In genomic region chr3:168139947-168140346, GRCh38 we compare ENCODE assay signal across 32 cellular contexts.
"Had no signal": no experiment of that assay in that cellular context is flagged by ENCODE, and none has a peak within 500 bp of the region (broad histone marks: within the 10 kb centered on the region; RNA-seq: fewer than 3 reads in every experiment).

No MANE protein-coding gene starts in this region.

- H3K36me3 Mint-ChIP-seq: activated CD4-positive, alpha-beta memory T cell treated with anti-CD3 and anti-CD28 coated beads for 36 hours; activated naive CD8-positive, alpha-beta T cell treated with anti-CD3 and anti-CD28 coated beads for 36 hours; stimulated activated memory B cell treated with anti-CD40 and anti-IgM and Interleukin-4, amounts not matched to agents 10 μg/mL and 1 μg/mL and 100 μg/mL, for 72 hours; type B pancreatic cell had no signal

- H3K27ac ChIP-seq: brain microvascular endothelial cell, esophagus muscularis mucosa, left ventricle myocardium inferior, neutrophil, uterus, WERI-Rb-1 had no signal

- H3K27ac Mint-ChIP-seq: activated CD4-positive, alpha-beta memory T cell treated with anti-CD3 and anti-CD28 coated beads for 36 hours; activated CD4-positive, alpha-beta T cell treated with anti-CD3 and anti-CD28 coated beads, Interleukin-2, amount 10 ng/mL, durations not matched to agents 24 days and 14 days; activated naive CD4-positive, alpha-beta T cell treated with anti-CD3 and anti-CD28 coated beads for 36 hours; activated naive CD8-positive, alpha-beta T cell treated with anti-CD3 and anti-CD28 coated beads for 36 hours; activated T-helper 1 cell treated with anti-CD3 and anti-CD28 coated beads, Interleukin-12 subunit alpha, Interleukin-12 subunit beta, Interleukin-2, Interleukin-4 antibody, amounts not matched to agents 30 ng/mL and 10 ng/mL and 1 ng/mL, durations not matched to agents 14 hours and 24 hours and 36 hours; nephron progenitor cell; stimulated activated memory B cell treated with anti-CD40 and anti-IgM and Interleukin-4, amounts not matched to agents 10 μg/mL and 1 μg/mL and 100 μg/mL, for 72 hours; stimulated activated naive CD8-positive, alpha-beta T cell treated with anti-CD3 and anti-CD28 coated beads, Interleukin-15, amount 100 ng/mL, for 72 hours; T-helper 2 cell treated with Interferon-gamma antibody and Interleukin-4, amounts not matched to agents 5 μg/mL and 100 μg/mL, for 36 hours; type B pancreatic cell had no signal

- H3K4me3 Mint-ChIP-seq: activated CD4-positive, alpha-beta memory T cell treated with anti-CD3 and anti-CD28 coated beads for 36 hours; activated CD4-positive, alpha-beta T cell treated with anti-CD3 and anti-CD28 coated beads, Interleukin-2, amount 10 ng/mL, durations not matched to agents 24 days and 14 days; activated naive CD4-positive, alpha-beta T cell treated with anti-CD3 and anti-CD28 coated beads for 36 hours; activated naive CD8-positive, alpha-beta T cell treated with anti-CD3 and anti-CD28 coated beads for 36 hours; activated T-helper 1 cell treated with anti-CD3 and anti-CD28 coated beads, Interleukin-12 subunit alpha, Interleukin-12 subunit beta, Interleukin-2, Interleukin-4 antibody, amounts not matched to agents 30 ng/mL and 10 ng/mL and 1 ng/mL, durations not matched to agents 14 hours and 24 hours and 36 hours; nephron progenitor cell; stimulated activated memory B cell treated with anti-CD40 and anti-IgM and Interleukin-4, amounts not matched to agents 10 μg/mL and 1 μg/mL and 100 μg/mL, for 72 hours; stimulated activated naive CD8-positive, alpha-beta T cell treated with anti-CD3 and anti-CD28 coated beads, Interleukin-15, amount 100 ng/mL, for 72 hours; T-helper 2 cell treated with Interferon-gamma antibody and Interleukin-4, amounts not matched to agents 5 μg/mL and 100 μg/mL, for 36 hours; type B pancreatic cell had no signal

- DNase-seq: activated CD4-positive, alpha-beta memory T cell treated with anti-CD3 and anti-CD28 coated beads for 36 hours; activated CD4-positive, alpha-beta T cell treated with anti-CD3 and anti-CD28 coated beads, Interleukin-2, amount 10 ng/mL, durations not matched to agents 24 days and 14 days; activated CD4-positive, CD25-positive, alpha-beta regulatory T cell treated with anti-CD3 and anti-CD28 coated beads, Interleukin-2, amount 50 U/mL, for 72 hours; activated CD8-positive, alpha-beta memory T cell treated with anti-CD3 and anti-CD28 coated beads, Interleukin-2, amount 50 U/mL, for 4 hours; activated effector memory CD4-positive, alpha-beta T cell treated with anti-CD3 and anti-CD28 coated beads, Interleukin-2, amount 50 U/mL, for 16 hours; activated naive CD4-positive, alpha-beta T cell treated with anti-CD3 and anti-CD28 coated beads for 36 hours; activated naive CD8-positive, alpha-beta T cell treated with anti-CD3 and anti-CD28 coated beads for 36 hours; activated T-cell treated with anti-CD3 and anti-CD28 coated beads, Interleukin-2, amount 50 U/mL, for 1 hour; amniotic stem cell; brain microvascular endothelial cell; central memory CD4-positive, alpha-beta T cell; left ventricle myocardium inferior; mucosa of descending colon; nephron progenitor cell; retina; small intestine; stimulated activated CD4-positive, alpha-beta T cell treated with anti-CD3 and anti-CD28 coated beads, Interleukin-1b, Interleukin-23, amount 100 ng/mL, for 48 hours; stimulated activated CD4-positive, alpha-beta T cell treated with anti-CD3 and anti-CD28 coated beads, Interleukin-4, amount 100 ng/mL, for 4 hours; stimulated activated CD8-positive, alpha-beta memory T cell treated with anti-CD3 and anti-CD28 coated beads, Interleukin-4, amount 100 ng/mL, for 48 hours; stimulated activated naive CD8-positive, alpha-beta T cell treated with anti-CD3 and anti-CD28 coated beads, Interleukin-15, amount 100 ng/mL, for 72 hours; substantia nigra; T-helper 1 cell; uterus; WERI-Rb-1 had no signal

- H3K27me3 Mint-ChIP-seq: activated CD4-positive, alpha-beta memory T cell treated with anti-CD3 and anti-CD28 coated beads for 36 hours; activated naive CD8-positive, alpha-beta T cell treated with anti-CD3 and anti-CD28 coated beads for 36 hours; stimulated activated memory B cell treated with anti-CD40 and anti-IgM and Interleukin-4, amounts not matched to agents 10 μg/mL and 1 μg/mL and 100 μg/mL, for 72 hours; stimulated activated naive CD8-positive, alpha-beta T cell treated with anti-CD3 and anti-CD28 coated beads, Interleukin-15, amount 100 ng/mL, for 72 hours; type B pancreatic cell had no signal

- H3K4me3 ChIP-seq: esophagus muscularis mucosa, left ventricle myocardium inferior, lung, mucosa of descending colon, uterus had no signal

- ATAC-seq: mucosa of descending colon; sciatic nerve; stimulated activated memory B cell treated with anti-CD40 and anti-IgM and Interleukin-4, amounts not matched to agents 10 μg/mL and 1 μg/mL and 100 μg/mL, for 72 hours; stimulated activated naive CD8-positive, alpha-beta T cell treated with anti-CD3 and anti-CD28 coated beads, Interleukin-15, amount 100 ng/mL, for 72 hours had no signal

- H3K9me3 Mint-ChIP-seq: activated CD4-positive, alpha-beta memory T cell treated with anti-CD3 and anti-CD28 coated beads for 36 hours; activated CD4-positive, alpha-beta T cell treated with anti-CD3 and anti-CD28 coated beads, Interleukin-2, amount 10 ng/mL, durations not matched to agents 24 days and 14 days; activated naive CD4-positive, alpha-beta T cell treated with anti-CD3 and anti-CD28 coated beads for 36 hours; activated naive CD8-positive, alpha-beta T cell treated with anti-CD3 and anti-CD28 coated beads for 36 hours; activated T-helper 1 cell treated with anti-CD3 and anti-CD28 coated beads, Interleukin-12 subunit alpha, Interleukin-12 subunit beta, Interleukin-2, Interleukin-4 antibody, amounts not matched to agents 30 ng/mL and 10 ng/mL and 1 ng/mL, durations not matched to agents 14 hours and 24 hours and 36 hours; nephron progenitor cell; stimulated activated memory B cell treated with anti-CD40 and anti-IgM and Interleukin-4, amounts not matched to agents 10 μg/mL and 1 μg/mL and 100 μg/mL, for 72 hours; stimulated activated naive CD8-positive, alpha-beta T cell treated with anti-CD3 and anti-CD28 coated beads, Interleukin-15, amount 100 ng/mL, for 72 hours; T-helper 2 cell treated with Interferon-gamma antibody and Interleukin-4, amounts not matched to agents 5 μg/mL and 100 μg/mL, for 36 hours; type B pancreatic cell had no signal

- H3K4me1 Mint-ChIP-seq: activated CD4-positive, alpha-beta T cell treated with anti-CD3 and anti-CD28 coated beads, Interleukin-2, amount 10 ng/mL, durations not matched to agents 24 days and 14 days; activated naive CD8-positive, alpha-beta T cell treated with anti-CD3 and anti-CD28 coated beads for 36 hours; nephron progenitor cell; stimulated activated naive CD8-positive, alpha-beta T cell treated with anti-CD3 and anti-CD28 coated beads, Interleukin-15, amount 100 ng/mL, for 72 hours had no signal

- H3K36me3 ChIP-seq: brain microvascular endothelial cell, esophagus muscularis mucosa, left ventricle myocardium inferior, neutrophil, uterus, WERI-Rb-1 had no signal

- H3K9me3 ChIP-seq: esophagus muscularis mucosa, left ventricle myocardium inferior, mucosa of descending colon, neutrophil, uterus had no signal

- H3K27me3 ChIP-seq: brain microvascular endothelial cell, esophagus muscularis mucosa, neutrophil, uterus had no signal

- H3K4me1 ChIP-seq: left ventricle myocardium inferior, uterus had no signal
